25 cellular contexts compared by ENCODE assay signal in genomic region chr1:111696330-111696729, GRCh38. TPM values are rescaled to one million over a fixed set of nuclear protein-coding genes. Genes with fewer than 3 reads are reported as not detected.
DNase-seq lines count a peak whose midpoint lies in the region; ATAC-seq, FAIRE-seq and TF ChIP-seq lines count a peak whose summit lies in the region.
"Had no signal": no experiment of that assay in that cellular context is flagged by ENCODE, and none has a peak within 500 bp of the region (broad histone marks: within the 10 kb centered on the region; RNA-seq: fewer than 3 reads in every experiment).

No MANE protein-coding gene starts in this region.

- peaks cover 45 to 61% (median 58%) of the 10 kb centered on the region in 3 donors for H3K4me1 Mint-ChIP-seq in CD8-positive, alpha-beta memory T cell
- H3K4me1 Mint-ChIP-seq in astrocyte (ENCODE audit: low read depth, unreplicated experiment), result peaks cover 2% of the 10 kb centered on the region

- no peak overlapping the region for H2BK120ac ChIP-seq in IMR-90 (ENCODE audit: low read depth, low read length)

- H3K79me1 ChIP-seq in IMR-90 (ENCODE audit: low read depth in 1 of 2, low read length in 2 of 2), result peaks cover 10 to 34% of the 10 kb centered on the region in 2 experiments; a peak in 3 of 4 replicates

- H3K9ac ChIP-seq in BLaER1 (no peak overlapping the region), IMR-90 (ENCODE audit: low read depth, low read length) (no peak overlapping the region), astrocyte (ENCODE audit: low read length) (no peak overlapping the region)
- H3K9ac ChIP-seq: parathyroid adenoma had no signal

- H2BK5ac ChIP-seq in IMR-90 (ENCODE audit: low read depth, low read length, poor library complexity, severe bottlenecking), result no peak overlapping the region

- no peak overlapping the region for H4K8ac ChIP-seq in IMR-90 (ENCODE audit: low read depth in 2 of 2, low read length in 2 of 2)

- no peak overlapping the region for H2BK15ac ChIP-seq in IMR-90 (ENCODE audit: low read depth, low read length)

- TF ChIP-seq POLR2A in IMR-90 (IDR thresholded peaks at IDR 0.05; ENCODE audit: low read depth, low read length), result no peak

- H2AFZ ChIP-seq in IMR-90 (replicated peaks; ENCODE audit: low read length, poor library complexity) (no peak overlapping the region), astrocyte (ENCODE audit: low read depth, low read length) (no peak overlapping the region)
- H2AFZ ChIP-seq: parathyroid adenoma had no signal

- no peak overlapping the region for H3K4me3 ChIP-seq in BLaER1
- no peak overlapping the region for H3K4me3 ChIP-seq in CD8-positive, alpha-beta memory T cell (ENCODE audit: low read length)
- H3K4me3 ChIP-seq in IMR-90 (ENCODE audit: insufficient read depth, low read depth, low read length), result no peak overlapping the region
- no peak overlapping the region for H3K4me3 ChIP-seq in astrocyte (ENCODE audit: insufficient read depth, low read depth, low read length)
- H3K4me3 ChIP-seq: K562, lower lobe of right lung had no signal

- POLR2A ChIA-PET in CD8-positive, alpha-beta memory T cell (lab: Charles Lee), result no interaction called here
- POLR2A ChIA-PET in IMR-90 (lab: Charles Lee; ENCODE audit: unreplicated experiment) (interaction anchor here (0.5 kb wide), 1 partner anchor 77 kb away, joined by 7 read pairs; no protein-coding TSS in a partner anchor), GM10248 (lab: Yijun Ruan, JAX) (interaction anchor here (0.5 kb wide), 1 partner anchor 81 kb away, joined by 5 read pairs; no protein-coding TSS in a partner anchor)

- H3K4ac ChIP-seq in IMR-90 (ENCODE audit: low read depth, low read length), result no peak overlapping the region

- ATAC-seq in IMR-90 (ENCODE audit: low read depth) (no peak), GM21381 (IDR thresholded peaks at IDR 0.05; ENCODE audit: unreplicated experiment) (no peak)
- ATAC-seq: K562, lower lobe of right lung had no signal

- peak overlapping the region in 6 of 8 donors; percentile 5 to 60 (median 44) for H3K27ac Mint-ChIP-seq in CD8-positive, alpha-beta memory T cell
- no peak overlapping the region for H3K27ac Mint-ChIP-seq in astrocyte (ENCODE audit: unreplicated experiment)
- H3K27ac Mint-ChIP-seq: type B pancreatic cell had no signal

- no peak overlapping the region for H3K56ac ChIP-seq in IMR-90 (ENCODE audit: extremely low read depth, insufficient read depth, low read length)

- intact Hi-C loops in IMR-90 (cut with micrococcal nuclease), result no loop called here

- peaks cover 12% of the 10 kb centered on the region for H3K4me1 ChIP-seq in BLaER1
- peaks cover 6% of the 10 kb centered on the region for H3K4me1 ChIP-seq in CD8-positive, alpha-beta memory T cell (ENCODE audit: insufficient read depth, low read length)
- no peaks in the 10 kb centered on the region for H3K4me1 ChIP-seq in IMR-90 (ENCODE audit: control insufficient read depth, insufficient read depth, low read length)
- no peaks in the 10 kb centered on the region for H3K4me1 ChIP-seq in astrocyte (ENCODE audit: insufficient read depth, low read length)
- H3K4me1 ChIP-seq: lower lobe of right lung, parathyroid adenoma had no signal

- peaks cover 72% of the 10 kb centered on the region for H3K36me3 ChIP-seq in BLaER1
- peaks cover 36% of the 10 kb centered on the region for H3K36me3 ChIP-seq in CD8-positive, alpha-beta memory T cell (ENCODE audit: insufficient read depth, low read length)
- peaks cover 16% of the 10 kb centered on the region for H3K36me3 ChIP-seq in IMR-90 (ENCODE audit: control insufficient read depth, insufficient read depth, low read length)
- H3K36me3 ChIP-seq in astrocyte (ENCODE audit: insufficient read depth, low read length), result peaks cover 28% of the 10 kb centered on the region

- H3K36me3 Mint-ChIP-seq in CD8-positive, alpha-beta memory T cell, result peaks cover 9 to 81% (median 32%) of the 10 kb centered on the region in 3 donors
- peaks cover 6% of the 10 kb centered on the region for H3K36me3 Mint-ChIP-seq in astrocyte (ENCODE audit: low read depth, unreplicated experiment)

- 0 out of 2 replicates have a peak, but pooled peaks cover 4% of the 10 kb centered on the region for H4K20me1 ChIP-seq in BLaER1
- H4K20me1 ChIP-seq in IMR-90 (ENCODE audit: insufficient read depth, low read length), result no peaks in the 10 kb centered on the region; the same call in 1 of the 2 replicates
- H4K20me1 ChIP-seq in astrocyte (ENCODE audit: insufficient read depth, low read length), result peaks cover 4% of the 10 kb centered on the region

- no peak for TF ChIP-seq CTCF in IMR-90 (conservative IDR thresholded peaks at IDR 0.05; ENCODE audit: low read depth, low read length)
- no peak for TF ChIP-seq CTCF in astrocyte (IDR thresholded peaks at IDR 0.05; ENCODE audit: insufficient read depth, low read depth, low read length)
- no peak for TF ChIP-seq CTCF in GM10248 (IDR thresholded peaks at IDR 0.05; ENCODE audit: control extremely low read depth, extremely low read depth, low read depth, missing control alignments)

- no peak overlapping the region for H3K27ac ChIP-seq in BLaER1
- no peak overlapping the region for H3K27ac ChIP-seq in CD8-positive, alpha-beta memory T cell (ENCODE audit: low read depth, low read length)
- no peak overlapping the region for H3K27ac ChIP-seq in IMR-90 (ENCODE audit: insufficient read depth, low read length)
- H3K27ac ChIP-seq in astrocyte (ENCODE audit: low read depth, low read length), result no peak overlapping the region
- H3K27ac ChIP-seq: lower lobe of right lung, parathyroid adenoma had no signal

- TF ChIP-seq RAD21 in IMR-90 (IDR thresholded peaks at IDR 0.05; ENCODE audit: low read length), result no peak

- dilution Hi-C loops in IMR-90 (cut with HindIII; ENCODE audit: low sequenced_read_pairs, unreplicated experiment), result no loop called here

- no peak overlapping the region for H4K91ac ChIP-seq in IMR-90 (ENCODE audit: insufficient read depth, low read depth, low read length)

- in situ Hi-C loops in IMR-90 (cut with MboI; ENCODE audit: low sequenced_read_pairs), result no loop called here

- H3K9me3 ChIP-seq in BLaER1 (no peaks in the 10 kb centered on the region), IMR-90 (ENCODE audit: control insufficient read depth, insufficient read depth, low read length) (no peaks in the 10 kb centered on the region), astrocyte (ENCODE audit: insufficient read depth, low read depth, low read length) (no peaks in the 10 kb centered on the region)
- H3K9me3 ChIP-seq in CD8-positive, alpha-beta memory T cell (ENCODE audit: low read length), result no peaks in the 10 kb centered on the region
- H3K9me3 ChIP-seq: Caco-2, lower lobe of right lung had no signal

- no peak overlapping the region for H2AK9ac ChIP-seq in IMR-90 (replicated peaks; ENCODE audit: low read depth, low read length, poor library complexity)

- DNase-seq in CD8-positive, alpha-beta memory T cell, result no peak
- no peak for DNase-seq in IMR-90
- DNase-seq in astrocyte (ENCODE audit: low read depth), result no peak
- no peak for DNase-seq in NCI-H2081 (lab: John Stamatoyannopoulos, UW)
- DNase-seq in AG20443 (ENCODE audit: low spot score), result no peak
- no peak for DNase-seq in GM10248 (ENCODE audit: extremely low spot score)
- DNase-seq: activated CD4-positive, alpha-beta T cell treated with anti-CD3 and anti-CD28 coated beads for 48 hours; activated T-cell treated with anti-CD3 and anti-CD28 coated beads, Interleukin-2, amount 50 U/mL, for 48 hours; Caco-2; EL; HCEC 1CT; hypothalamus; lower lobe of right lung; NCI-H1048; NCI-H524 treated with DMSO at 0.1 percent for 48 hours; stimulated activated CD4-positive, alpha-beta T cell treated with anti-CD3 and anti-CD28 coated beads, Interleukin-2, amount 100 ng/mL, for 24 hours; SW 1271 had no signal

- no peak overlapping the region for H4K5ac ChIP-seq in IMR-90 (ENCODE audit: low read depth, low read length)

- CTCF ChIA-PET in CD8-positive, alpha-beta memory T cell (lab: Charles Lee), result interaction anchor here (0.8 kb wide), 1 partner anchor 189 kb away, joined by 3 read pairs; no protein-coding TSS in a partner anchor
- CTCF ChIA-PET in IMR-90 (lab: Yijun Ruan, JAX) (no interaction called here), GM10248 (lab: Yijun Ruan, JAX) (interaction anchor here (1.7 to 8.1 kb wide), 2 partner anchors 8 to 188 kb away, joined by 4 to 56 read pairs; no protein-coding TSS in a partner anchor)

- H3K9me1 ChIP-seq in IMR-90 (ENCODE audit: insufficient read depth, low read length), result peaks cover 6% of the 10 kb centered on the region; the same call in 1 of the 2 replicates

- no peak overlapping the region for H3K18ac ChIP-seq in IMR-90 (ENCODE audit: low read depth, low read length)

- no peaks in the 10 kb centered on the region for H3K9me3 Mint-ChIP-seq in CD8-positive, alpha-beta memory T cell
- no peaks in the 10 kb centered on the region for H3K9me3 Mint-ChIP-seq in astrocyte (ENCODE audit: unreplicated experiment)
- H3K9me3 Mint-ChIP-seq: type B pancreatic cell had no signal

- no peak overlapping the region for H3K4me3 Mint-ChIP-seq in CD8-positive, alpha-beta memory T cell
- H3K4me3 Mint-ChIP-seq in astrocyte (ENCODE audit: unreplicated experiment), result no peak overlapping the region
- H3K4me3 Mint-ChIP-seq: type B pancreatic cell had no signal

- no peaks in the 10 kb centered on the region for H3K27me3 ChIP-seq in BLaER1
- H3K27me3 ChIP-seq in CD8-positive, alpha-beta memory T cell (ENCODE audit: insufficient read depth, low read length, poor library complexity, severe bottlenecking), result no peaks in the 10 kb centered on the region
- H3K27me3 ChIP-seq in IMR-90 (ENCODE audit: control insufficient read depth, insufficient read depth, low read length), result no peaks in the 10 kb centered on the region
- no peaks in the 10 kb centered on the region for H3K27me3 ChIP-seq in astrocyte (ENCODE audit: insufficient read depth, low read length)

- no TSS peak for BruUV-seq in IMR-90 (replicated peaks; lab: Mats Ljungman, UMichigan)

- H2AK5ac ChIP-seq in IMR-90 (ENCODE audit: low read depth, low read length), result no peak overlapping the region

- H2BK20ac ChIP-seq in IMR-90 (ENCODE audit: low read depth, low read length), result no peak overlapping the region

- peak overlapping the region; percentile 34; the same call in 1 of the 2 replicates for H3K23ac ChIP-seq in IMR-90 (ENCODE audit: low read depth, low read length)

- H3K79me2 ChIP-seq in astrocyte (ENCODE audit: insufficient read depth, low read length), result no peaks in the 10 kb centered on the region
- H3K79me2 ChIP-seq: parathyroid adenoma had no signal

- H3K4me2 ChIP-seq in BLaER1 (peak overlapping the region; percentile 45), IMR-90 (ENCODE audit: low read depth, low read length) (no peak overlapping the region), astrocyte (ENCODE audit: low read length) (no peak overlapping the region)

- H3K14ac ChIP-seq in IMR-90 (replicated peaks; ENCODE audit: low read depth, low read length), result peak overlapping the region; percentile 71; the same call in 1 of the 2 replicates

- no peaks in the 10 kb centered on the region for H3K27me3 Mint-ChIP-seq in CD8-positive, alpha-beta memory T cell
- no peaks in the 10 kb centered on the region for H3K27me3 Mint-ChIP-seq in astrocyte (ENCODE audit: low read depth, unreplicated experiment)
- H3K27me3 Mint-ChIP-seq: type B pancreatic cell had no signal

- peak; percentile 54 for FAIRE-seq in astrocyte (lab: Jason Lieb, UNC)
- FAIRE-seq: bronchial epithelial cell, K562, keratinocyte, TTC549 had no signal

RNA-seq across cellular contexts. Expression of gene INKA2, which starts 42.9 kb away (rescaled TPM):
- 1 to 10 TPM; 1.8 to 3.8 TPM for total RNA-seq in CD8-positive, alpha-beta memory T cell
- not detected for polyA plus RNA-seq in CD8-positive, alpha-beta memory T cell
- total RNA-seq in IMR-90 (2012; rRNA removed), result 1.7 and 2.2 TPM in 2 replicates
- polyA plus RNA-seq in IMR-90 (2012; rRNA removed), result 1.3 and 2.6 TPM in 2 replicates
- 0.66 and 2.2 TPM in 2 replicates for polyA plus RNA-seq in IMR-90 (2012; cell fraction: cytosol; rRNA removed)
- 2.8 and 5.6 TPM in 2 replicates for polyA plus RNA-seq in IMR-90 (2012; cell fraction: nucleus; rRNA removed; ENCODE audit: low replicate concordance)
- total RNA-seq in astrocyte, result 7.3 and 12.6 TPM in 2 replicates

RNA-seq across cellular contexts. Expression of gene DDX20, which starts 59.4 kb away (rescaled TPM):
- 10 to 100 TPM; 21.8 to 22.7 TPM for total RNA-seq in CD8-positive, alpha-beta memory T cell
- polyA plus RNA-seq in CD8-positive, alpha-beta memory T cell, result 9.8 TPM
- total RNA-seq in IMR-90 (2012; rRNA removed), result 10.9 and 14.2 TPM in 2 replicates
- 4.4 and 5.7 TPM in 2 replicates for polyA plus RNA-seq in IMR-90 (2012; rRNA removed)
- polyA plus RNA-seq in IMR-90 (2012; cell fraction: cytosol; rRNA removed), result 1.1 and 1.5 TPM in 2 replicates
- 3.2 and 8.6 TPM in 2 replicates for polyA plus RNA-seq in IMR-90 (2012; cell fraction: nucleus; rRNA removed; ENCODE audit: low replicate concordance)
- 13.1 and 15.4 TPM in 2 replicates for total RNA-seq in astrocyte
